ENCODE assay signal across 10 cellular contexts in genomic region chr5:140718266-140718592, GRCh38. TPM values are rescaled to one million over a fixed set of nuclear protein-coding genes. Genes with fewer than 3 reads are reported as not detected.
DNase-seq lines count a peak whose midpoint lies in the region; ATAC-seq, FAIRE-seq and TF ChIP-seq lines count a peak whose summit lies in the region.
"Had no signal": no experiment of that assay in that cellular context is flagged by ENCODE, and none has a peak within 500 bp of the region (broad histone marks: within the 10 kb centered on the region; RNA-seq: fewer than 3 reads in every experiment).

No MANE protein-coding gene starts in this region.

- no peak overlapping the region for H3K9ac ChIP-seq in keratinocyte (ENCODE audit: control insufficient read depth, extremely low read depth, insufficient read depth, low read length)

- no peak for TF ChIP-seq CTCF in natural killer cell (IDR thresholded peaks at IDR 0.05)
- TF ChIP-seq CTCF in keratinocyte (optimal IDR thresholded peaks at IDR 0.05 in 1 of 3, IDR thresholded peaks at IDR 0.05 in 1 of 3, conservative IDR thresholded peaks at IDR 0.05 in 1 of 3; ENCODE audit: extremely low read depth in 1 of 3, insufficient read depth in 2 of 3, low read length in 3 of 3): no peak

- H2AFZ ChIP-seq in keratinocyte (ENCODE audit: control insufficient read depth, low read length): no peak overlapping the region

- peak overlapping the region in 1 of 2 donors; percentile 74 for H3K27ac Mint-ChIP-seq in natural killer cell
- H3K27ac Mint-ChIP-seq in natural killer cell treated with Interleukin-12 subunit alpha and Interleukin-12 subunit beta and Interleukin-15 and Interleukin-18, amount 100 ng/mL, for 72 hours: peak overlapping the region in 1 of 2 donors; percentile 66
- no peak overlapping the region for H3K27ac Mint-ChIP-seq in activated T-helper 1 cell treated with anti-CD3 and anti-CD28 coated beads, Interleukin-12 subunit alpha, Interleukin-12 subunit beta, Interleukin-2, Interleukin-4 antibody, amounts not matched to agents 30 ng/mL and 10 ng/mL and 1 ng/mL, durations not matched to agents 14 hours and 24 hours and 36 hours

- H3K36me3 Mint-ChIP-seq in natural killer cell: no peaks in the 10 kb centered on the region
- H3K36me3 Mint-ChIP-seq in natural killer cell treated with Interleukin-12 subunit alpha and Interleukin-12 subunit beta and Interleukin-15 and Interleukin-18, amount 100 ng/mL, for 72 hours: no peaks in the 10 kb centered on the region
- H3K36me3 Mint-ChIP-seq in activated T-helper 1 cell treated with anti-CD3 and anti-CD28 coated beads, Interleukin-12 subunit alpha, Interleukin-12 subunit beta, Interleukin-2, Interleukin-4 antibody, amounts not matched to agents 30 ng/mL and 10 ng/mL and 1 ng/mL, durations not matched to agents 14 hours and 24 hours and 36 hours (ENCODE audit: low read depth): no peaks in the 10 kb centered on the region

- no peaks in the 10 kb centered on the region for H3K9me3 Mint-ChIP-seq in natural killer cell
- no peaks in the 10 kb centered on the region for H3K9me3 Mint-ChIP-seq in natural killer cell treated with Interleukin-12 subunit alpha and Interleukin-12 subunit beta and Interleukin-15 and Interleukin-18, amount 100 ng/mL, for 72 hours
- H3K9me3 Mint-ChIP-seq in activated T-helper 1 cell treated with anti-CD3 and anti-CD28 coated beads, Interleukin-12 subunit alpha, Interleukin-12 subunit beta, Interleukin-2, Interleukin-4 antibody, amounts not matched to agents 30 ng/mL and 10 ng/mL and 1 ng/mL, durations not matched to agents 14 hours and 24 hours and 36 hours: no peaks in the 10 kb centered on the region

- H3K9me1 ChIP-seq in keratinocyte (ENCODE audit: control insufficient read depth, extremely low read depth, insufficient read depth, low read length): no peaks in the 10 kb centered on the region

- no peak for FAIRE-seq in keratinocyte (lab: Jason Lieb, UNC)

- peaks cover 3% of the 10 kb centered on the region for H3K4me1 ChIP-seq in keratinocyte (ENCODE audit: control insufficient read depth, extremely low read depth, insufficient read depth, low read length)

- H3K4me1 Mint-ChIP-seq in natural killer cell: peaks cover 8% of the 10 kb centered on the region in 2 donors
- H3K4me1 Mint-ChIP-seq in natural killer cell treated with Interleukin-12 subunit alpha and Interleukin-12 subunit beta and Interleukin-15 and Interleukin-18, amount 100 ng/mL, for 72 hours (ENCODE audit: low read depth in 2 of 2): peaks cover 8% of the 10 kb centered on the region in 2 donors
- peaks cover 6% of the 10 kb centered on the region for H3K4me1 Mint-ChIP-seq in activated T-helper 1 cell treated with anti-CD3 and anti-CD28 coated beads, Interleukin-12 subunit alpha, Interleukin-12 subunit beta, Interleukin-2, Interleukin-4 antibody, amounts not matched to agents 30 ng/mL and 10 ng/mL and 1 ng/mL, durations not matched to agents 14 hours and 24 hours and 36 hours (ENCODE audit: low read depth)

- H3K27me3 ChIP-seq in keratinocyte (ENCODE audit: control insufficient read depth, extremely low read depth, insufficient read depth, low read length): no peaks in the 10 kb centered on the region

- DNase-seq in natural killer cell: no peak
- DNase-seq in natural killer cell treated with Interleukin-12 subunit alpha and Interleukin-12 subunit beta and Interleukin-15 and Interleukin-18, amount 100 ng/mL, for 72 hours (ENCODE audit: low spot score): no peak
- no peak for DNase-seq in activated T-helper 1 cell treated with anti-CD3 and anti-CD28 coated beads, Interleukin-12 subunit alpha, Interleukin-12 subunit beta, Interleukin-2, Interleukin-4 antibody, amounts not matched to agents 30 ng/mL and 10 ng/mL and 1 ng/mL, durations not matched to agents 14 hours and 24 hours and 36 hours (ENCODE audit: low spot score)
- no peak for DNase-seq in keratinocyte (ENCODE audit: low read depth, low spot score)
- DNase-seq in NCI-H524 treated with DMSO at 0.1 percent for 48 hours (lab: John Stamatoyannopoulos, UW): no peak
- DNase-seq in activated gamma-delta T cell (lab: John Stamatoyannopoulos, UW): no peak
- DNase-seq: anterior cingulate cortex had no signal

- H4K20me1 ChIP-seq in keratinocyte (ENCODE audit: control insufficient read depth, extremely low read depth, insufficient read depth, low read length): no peaks in the 10 kb centered on the region

- H3K27ac ChIP-seq in keratinocyte (ENCODE audit: control insufficient read depth, insufficient read depth, low read length): peak overlapping the region; percentile 13

- no peaks in the 10 kb centered on the region for H3K79me2 ChIP-seq in keratinocyte (ENCODE audit: control insufficient read depth, insufficient read depth, low read length)

- no peak overlapping the region for H3K4me3 ChIP-seq in keratinocyte (ENCODE audit: control insufficient read depth in 2 of 3, extremely low read depth in 1 of 3, insufficient read depth in 2 of 3, low read depth in 1 of 3, low read length in 3 of 3)
- H3K4me3 ChIP-seq: lung had no signal

- ATAC-seq in natural killer cell (no peak), HG03196 (IDR thresholded peaks at IDR 0.05; ENCODE audit: unreplicated experiment) (no peak), HG02610 (IDR thresholded peaks at IDR 0.05; ENCODE audit: unreplicated experiment) (no peak)
- no peak for ATAC-seq in natural killer cell treated with Interleukin-12 subunit alpha and Interleukin-12 subunit beta and Interleukin-15 and Interleukin-18, amount 100 ng/mL, for 72 hours

- H3K36me3 ChIP-seq in keratinocyte (ENCODE audit: control insufficient read depth in 2 of 2, extremely low read depth in 1 of 2, insufficient read depth in 2 of 2, low read length in 2 of 2): no peaks in the 10 kb centered on the region

- no peaks in the 10 kb centered on the region for H3K9me3 ChIP-seq in keratinocyte (ENCODE audit: control insufficient read depth, low read depth, low read length)

- H3K4me2 ChIP-seq in keratinocyte (ENCODE audit: control insufficient read depth, extremely low read depth, insufficient read depth, low read depth, low read length): no peak overlapping the region

- intact Hi-C loops in natural killer cell (cut with micrococcal nuclease): no loop called here
- intact Hi-C loops in activated T-helper 1 cell treated with anti-CD3 and anti-CD28 coated beads, Interleukin-12 subunit alpha, Interleukin-12 subunit beta, Interleukin-2, Interleukin-4 antibody, amounts not matched to agents 30 ng/mL and 10 ng/mL and 1 ng/mL, durations not matched to agents 14 hours and 24 hours and 36 hours (cut with micrococcal nuclease): loop anchor here (10.0 kb wide), 1 partner anchor 613 kb away; no protein-coding TSS in a partner anchor

- dilution Hi-C loops in keratinocyte (cut with MboI; ENCODE audit: extremely low pct_ligation_motif_present, low sequenced_read_pairs): no loop called here

- H3K27me3 Mint-ChIP-seq in natural killer cell (ENCODE audit: low read depth in 2 of 2): peaks cover 12 to 13% of the 10 kb centered on the region in 2 donors
- peaks cover 7 to 22% of the 10 kb centered on the region in 2 donors for H3K27me3 Mint-ChIP-seq in natural killer cell treated with Interleukin-12 subunit alpha and Interleukin-12 subunit beta and Interleukin-15 and Interleukin-18, amount 100 ng/mL, for 72 hours
- peaks cover 13% of the 10 kb centered on the region for H3K27me3 Mint-ChIP-seq in activated T-helper 1 cell treated with anti-CD3 and anti-CD28 coated beads, Interleukin-12 subunit alpha, Interleukin-12 subunit beta, Interleukin-2, Interleukin-4 antibody, amounts not matched to agents 30 ng/mL and 10 ng/mL and 1 ng/mL, durations not matched to agents 14 hours and 24 hours and 36 hours (ENCODE audit: insufficient read depth)

- peak overlapping the region; percentile 65 for H3K4me3 Mint-ChIP-seq in natural killer cell
- H3K4me3 Mint-ChIP-seq in natural killer cell treated with Interleukin-12 subunit alpha and Interleukin-12 subunit beta and Interleukin-15 and Interleukin-18, amount 100 ng/mL, for 72 hours: no peak overlapping the region
- peak overlapping the region; percentile 13 for H3K4me3 Mint-ChIP-seq in activated T-helper 1 cell treated with anti-CD3 and anti-CD28 coated beads, Interleukin-12 subunit alpha, Interleukin-12 subunit beta, Interleukin-2, Interleukin-4 antibody, amounts not matched to agents 30 ng/mL and 10 ng/mL and 1 ng/mL, durations not matched to agents 14 hours and 24 hours and 36 hours

RNA-seq across cellular contexts. Expression of gene ZMAT2, which starts 18.0 kb away (rescaled TPM):
- 10 to 100 TPM; 47.0 to 50.4 (median 49.5) TPM for total RNA-seq in natural killer cell
- total RNA-seq in natural killer cell treated with Interleukin-12 subunit alpha and Interleukin-12 subunit beta and Interleukin-15 and Interleukin-18, amount 100 ng/mL, for 72 hours: 10 to 100 TPM; 57.0 to 62.1 TPM
- 68.0 and 71.2 TPM in 2 replicates for total RNA-seq in activated T-helper 1 cell treated with anti-CD3 and anti-CD28 coated beads, Interleukin-12 subunit alpha, Interleukin-12 subunit beta, Interleukin-2, Interleukin-4 antibody, amounts not matched to agents 30 ng/mL and 10 ng/mL and 1 ng/mL, durations not matched to agents 14 hours and 24 hours and 36 hours
- 47.1 to 75.0 TPM (median 49.2 TPM) in 3 replicates for polyA plus RNA-seq in keratinocyte
- 161 TPM for polyA plus RNA-seq in keratinocyte (2011; ENCODE audit: low read depth)
- 48.6 and 71.2 TPM in 2 replicates for polyA plus RNA-seq in keratinocyte (2011; cell fraction: cytosol; rRNA removed)
- 33.3 and 47.6 TPM in 2 replicates for polyA plus RNA-seq in keratinocyte (2011; cell fraction: nucleus; rRNA removed)
- 67.6 and 72.5 TPM in 2 replicates for polyA plus RNA-seq in keratinocyte (2012; ENCODE audit: low replicate concordance)
- polyA minus RNA-seq in keratinocyte: 15.2 to 27.6 TPM (median 17.9 TPM) in 3 replicates
- 17.5 TPM for polyA minus RNA-seq in keratinocyte (2011; cell fraction: cytosol; rRNA and poly(A)+ RNA removed)
- polyA minus RNA-seq in keratinocyte (2011; cell fraction: nucleus; rRNA and poly(A)+ RNA removed): 7.3 and 10.5 TPM in 2 replicates

RNA-seq across cellular contexts. Expression of gene HARS2, which starts 27.0 kb away (rescaled TPM):
- 10 to 100 TPM; 42.5 to 48.4 (median 45.6) TPM for total RNA-seq in natural killer cell
- 10 to 100 TPM; 28.2 to 33.9 TPM for total RNA-seq in natural killer cell treated with Interleukin-12 subunit alpha and Interleukin-12 subunit beta and Interleukin-15 and Interleukin-18, amount 100 ng/mL, for 72 hours
- total RNA-seq in activated T-helper 1 cell treated with anti-CD3 and anti-CD28 coated beads, Interleukin-12 subunit alpha, Interleukin-12 subunit beta, Interleukin-2, Interleukin-4 antibody, amounts not matched to agents 30 ng/mL and 10 ng/mL and 1 ng/mL, durations not matched to agents 14 hours and 24 hours and 36 hours: 31.2 and 32.7 TPM in 2 replicates
- polyA plus RNA-seq in keratinocyte: 36.8 to 44.5 TPM (median 40.3 TPM) in 3 replicates
- 29.9 TPM for polyA plus RNA-seq in keratinocyte (2011; ENCODE audit: low read depth)
- 27.1 and 39.2 TPM in 2 replicates for polyA plus RNA-seq in keratinocyte (2011; cell fraction: cytosol; rRNA removed)
- 59.2 and 66.5 TPM in 2 replicates for polyA plus RNA-seq in keratinocyte (2011; cell fraction: nucleus; rRNA removed)
- polyA plus RNA-seq in keratinocyte (2012; ENCODE audit: low replicate concordance): 25.6 and 26.5 TPM in 2 replicates
- 6.0 to 35.7 TPM (median 24.8 TPM) in 3 replicates for polyA minus RNA-seq in keratinocyte
- 18.6 TPM for polyA minus RNA-seq in keratinocyte (2011; cell fraction: cytosol; rRNA and poly(A)+ RNA removed)
- polyA minus RNA-seq in keratinocyte (2011; cell fraction: nucleus; rRNA and poly(A)+ RNA removed): 23.5 and 30.6 TPM in 2 replicates

RNA-seq across cellular contexts. Expression of gene HARS1, which starts 27.1 kb away (rescaled TPM):
- 10 to 100 TPM; 62.4 to 73.8 (median 68.3) TPM for total RNA-seq in natural killer cell
- total RNA-seq in natural killer cell treated with Interleukin-12 subunit alpha and Interleukin-12 subunit beta and Interleukin-15 and Interleukin-18, amount 100 ng/mL, for 72 hours: 100 to 1,000 TPM; 104 to 113 TPM
- 112 and 114 TPM in 2 replicates for total RNA-seq in activated T-helper 1 cell treated with anti-CD3 and anti-CD28 coated beads, Interleukin-12 subunit alpha, Interleukin-12 subunit beta, Interleukin-2, Interleukin-4 antibody, amounts not matched to agents 30 ng/mL and 10 ng/mL and 1 ng/mL, durations not matched to agents 14 hours and 24 hours and 36 hours
- 72.0 to 115 TPM (median 87.8 TPM) in 3 replicates for polyA plus RNA-seq in keratinocyte
- polyA plus RNA-seq in keratinocyte (2011; ENCODE audit: low read depth): 114 TPM
- 78.1 and 84.1 TPM in 2 replicates for polyA plus RNA-seq in keratinocyte (2011; cell fraction: cytosol; rRNA removed)
- polyA plus RNA-seq in keratinocyte (2011; cell fraction: nucleus; rRNA removed): 124 and 130 TPM in 2 replicates
- polyA plus RNA-seq in keratinocyte (2012; ENCODE audit: low replicate concordance): 62.8 and 95.0 TPM in 2 replicates
- polyA minus RNA-seq in keratinocyte: 36.5 to 103 TPM (median 75.3 TPM) in 3 replicates
- 53.5 TPM for polyA minus RNA-seq in keratinocyte (2011; cell fraction: cytosol; rRNA and poly(A)+ RNA removed)
- polyA minus RNA-seq in keratinocyte (2011; cell fraction: nucleus; rRNA and poly(A)+ RNA removed): 33.3 and 47.4 TPM in 2 replicates

RNA-seq across cellular contexts. Expression of gene DND1, which starts 44.9 kb away (rescaled TPM):
- total RNA-seq in natural killer cell: 1 to 10 TPM in 2 of 3 donors, under 1 TPM in 1; 0.90 to 1.1 (median 1.1) TPM
- 1 to 10 TPM; 3.3 to 7.8 TPM for total RNA-seq in natural killer cell treated with Interleukin-12 subunit alpha and Interleukin-12 subunit beta and Interleukin-15 and Interleukin-18, amount 100 ng/mL, for 72 hours
- 3.3 and 4.1 TPM in 2 replicates for total RNA-seq in activated T-helper 1 cell treated with anti-CD3 and anti-CD28 coated beads, Interleukin-12 subunit alpha, Interleukin-12 subunit beta, Interleukin-2, Interleukin-4 antibody, amounts not matched to agents 30 ng/mL and 10 ng/mL and 1 ng/mL, durations not matched to agents 14 hours and 24 hours and 36 hours
- 0.22 to 0.48 TPM (median 0.23 TPM) in 3 replicates for polyA plus RNA-seq in keratinocyte
- not detected for polyA plus RNA-seq in keratinocyte (2011; ENCODE audit: low read depth)
- polyA plus RNA-seq in keratinocyte (2011; cell fraction: cytosol; rRNA removed): 0.09 and 0.13 TPM in 2 replicates
- 1.4 and 1.7 TPM in 2 replicates for polyA plus RNA-seq in keratinocyte (2011; cell fraction: nucleus; rRNA removed)
- polyA plus RNA-seq in keratinocyte (2012; ENCODE audit: low replicate concordance): 0.13 TPM in 1 of 2 replicates, not detected in the other
- polyA minus RNA-seq in keratinocyte: 0.20 TPM in 1 of 3 replicates, not detected in the others
- polyA minus RNA-seq in keratinocyte (2011; cell fraction: cytosol; rRNA and poly(A)+ RNA removed): not detected
- polyA minus RNA-seq in keratinocyte (2011; cell fraction: nucleus; rRNA and poly(A)+ RNA removed): 0.32 and 0.62 TPM in 2 replicates

RNA-seq across cellular contexts. Expression of gene WDR55, which starts 53.5 kb away (rescaled TPM):
- 10 to 100 TPM; 42.3 to 45.1 (median 43.3) TPM for total RNA-seq in natural killer cell
- 10 to 100 TPM; 43.7 to 52.7 TPM for total RNA-seq in natural killer cell treated with Interleukin-12 subunit alpha and Interleukin-12 subunit beta and Interleukin-15 and Interleukin-18, amount 100 ng/mL, for 72 hours
- total RNA-seq in activated T-helper 1 cell treated with anti-CD3 and anti-CD28 coated beads, Interleukin-12 subunit alpha, Interleukin-12 subunit beta, Interleukin-2, Interleukin-4 antibody, amounts not matched to agents 30 ng/mL and 10 ng/mL and 1 ng/mL, durations not matched to agents 14 hours and 24 hours and 36 hours: 42.7 and 43.2 TPM in 2 replicates
- polyA plus RNA-seq in keratinocyte: 21.6 to 29.3 TPM (median 22.1 TPM) in 3 replicates
- polyA plus RNA-seq in keratinocyte (2011; ENCODE audit: low read depth): 6.8 TPM
- 18.5 and 19.9 TPM in 2 replicates for polyA plus RNA-seq in keratinocyte (2011; cell fraction: cytosol; rRNA removed)
- 40.0 and 43.7 TPM in 2 replicates for polyA plus RNA-seq in keratinocyte (2011; cell fraction: nucleus; rRNA removed)
- 20.5 and 23.3 TPM in 2 replicates for polyA plus RNA-seq in keratinocyte (2012; ENCODE audit: low replicate concordance)
- polyA minus RNA-seq in keratinocyte: 20.4 to 24.2 TPM (median 20.9 TPM) in 3 replicates
- 24.2 TPM for polyA minus RNA-seq in keratinocyte (2011; cell fraction: cytosol; rRNA and poly(A)+ RNA removed)
- 13.6 and 17.0 TPM in 2 replicates for polyA minus RNA-seq in keratinocyte (2011; cell fraction: nucleus; rRNA and poly(A)+ RNA removed)
